In genomic region chr7:24926623-24927539, GRCh38 we compare ENCODE assay signal across 18 cellular contexts. TPM values are rescaled to one million over a fixed set of nuclear protein-coding genes. Genes with fewer than 3 reads are reported as not detected.
DNase-seq lines count a peak whose midpoint lies in the region; ATAC-seq and TF ChIP-seq lines count a peak whose summit lies in the region.
"Had no signal": no experiment of that assay in that cellular context is flagged by ENCODE, and none has a peak within 500 bp of the region (broad histone marks: within the 10 kb centered on the region; RNA-seq: fewer than 3 reads in every experiment).

No MANE protein-coding gene starts in this region.

- H3K27ac Mint-ChIP-seq in activated CD8-positive, alpha-beta memory T cell treated with anti-CD3 and anti-CD28 coated beads, Interleukin-2, amount 10 ng/mL, durations not matched to agents 7 days and 5 days = peak overlapping the region; percentile 11
- H3K27ac Mint-ChIP-seq in T-helper 17 cell (peak overlapping the region; percentile 97), CD14-positive monocyte (peak overlapping the region in 1 of 7 donors; percentile 64)
- H3K27ac Mint-ChIP-seq: activated CD4-positive, alpha-beta T cell treated with anti-CD3 and anti-CD28 coated beads, Interleukin-2, amount 10 ng/mL, durations not matched to agents 7 days and 5 days; activated T-helper 1 cell treated with anti-CD3 and anti-CD28 coated beads, Interleukin-12 subunit alpha, Interleukin-12 subunit beta, Interleukin-2, Interleukin-4 antibody, amounts not matched to agents 30 ng/mL and 10 ng/mL and 1 ng/mL, durations not matched to agents 14 hours and 24 hours and 36 hours had no signal

- intact Hi-C loops in CD14-positive monocyte (cut with micrococcal nuclease) = no loop called here

- no peak for TF ChIP-seq CTCF in fibroblast of pulmonary artery (IDR thresholded peaks at IDR 0.05; ENCODE audit: low read length, missing control alignments)
- TF ChIP-seq CTCF in GM10266 (IDR thresholded peaks at IDR 0.05; ENCODE audit: control insufficient read depth, insufficient read depth, low read depth, missing control alignments) = no peak
- no peak for TF ChIP-seq CTCF in CD14-positive monocyte (IDR thresholded peaks at IDR 0.05)

- no peak overlapping the region for H3K4me3 Mint-ChIP-seq in activated CD8-positive, alpha-beta memory T cell treated with anti-CD3 and anti-CD28 coated beads, Interleukin-2, amount 10 ng/mL, durations not matched to agents 7 days and 5 days
- H3K4me3 Mint-ChIP-seq in T-helper 17 cell = no peak overlapping the region
- H3K4me3 Mint-ChIP-seq in CD14-positive monocyte = no peak overlapping the region
- H3K4me3 Mint-ChIP-seq: activated CD4-positive, alpha-beta T cell treated with anti-CD3 and anti-CD28 coated beads, Interleukin-2, amount 10 ng/mL, durations not matched to agents 7 days and 5 days; activated T-helper 1 cell treated with anti-CD3 and anti-CD28 coated beads, Interleukin-12 subunit alpha, Interleukin-12 subunit beta, Interleukin-2, Interleukin-4 antibody, amounts not matched to agents 30 ng/mL and 10 ng/mL and 1 ng/mL, durations not matched to agents 14 hours and 24 hours and 36 hours had no signal

- H3K36me3 Mint-ChIP-seq in activated CD8-positive, alpha-beta memory T cell treated with anti-CD3 and anti-CD28 coated beads, Interleukin-2, amount 10 ng/mL, durations not matched to agents 7 days and 5 days = peaks cover 42% of the 10 kb centered on the region
- H3K36me3 Mint-ChIP-seq in T-helper 17 cell (ENCODE audit: low read depth) (no peaks in the 10 kb centered on the region), CD14-positive monocyte (no peaks in the 10 kb centered on the region)

- ATAC-seq in activated CD8-positive, alpha-beta memory T cell treated with anti-CD3 and anti-CD28 coated beads, Interleukin-2, amount 10 ng/mL, durations not matched to agents 7 days and 5 days = no peak
- no peak for ATAC-seq in T-helper 17 cell
- ATAC-seq: A549, lower lobe of right lung had no signal

- H3K9me3 ChIP-seq in T-helper 17 cell (ENCODE audit: control insufficient read depth, low read length, poor library complexity, severe bottlenecking) = no peaks in the 10 kb centered on the region
- H3K9me3 ChIP-seq: A549, lower lobe of right lung, neutrophil, tibial nerve had no signal

- CTCF ChIA-PET in activated CD8-positive, alpha-beta memory T cell treated with anti-CD3 and anti-CD28 coated beads, Interleukin-2, amount 10 ng/mL, durations not matched to agents 7 days and 5 days (lab: Charles Lee) = interaction anchor here (0.9 to 2.1 kb wide), 8 partner anchors 19 to 166 kb away, joined by 3 to 12 read pairs (median 4); partner anchors contain the start of gene OSBPL3

- no peaks in the 10 kb centered on the region for H3K27me3 Mint-ChIP-seq in activated CD8-positive, alpha-beta memory T cell treated with anti-CD3 and anti-CD28 coated beads, Interleukin-2, amount 10 ng/mL, durations not matched to agents 7 days and 5 days
- H3K27me3 Mint-ChIP-seq in T-helper 17 cell (no peaks in the 10 kb centered on the region), CD14-positive monocyte (ENCODE audit: low read depth in 3 of 3) (peaks cover 0 to 3% (median 0%) of the 10 kb centered on the region in 3 donors)
- H3K27me3 Mint-ChIP-seq: activated CD4-positive, alpha-beta T cell treated with anti-CD3 and anti-CD28 coated beads, Interleukin-2, amount 10 ng/mL, durations not matched to agents 7 days and 5 days had no signal

- DNase-seq in activated CD8-positive, alpha-beta memory T cell treated with anti-CD3 and anti-CD28 coated beads, Interleukin-2, amount 10 ng/mL, durations not matched to agents 7 days and 5 days = no peak
- DNase-seq in activated CD8-positive, alpha-beta memory T cell treated with anti-CD3 and anti-CD28 coated beads, Interleukin-2, amount 50 U/mL, for 4 hours = no peak
- DNase-seq in T-helper 17 cell (no peak), fibroblast of pulmonary artery (ENCODE audit: low read depth) (peak; percentile 65), D341Med (ENCODE audit: low spot score) (no peak), GM10266 (ENCODE audit: extremely low spot score) (no peak), CD14-positive monocyte (ENCODE audit: low spot score) (no peak)
- DNase-seq: activated CD4-positive, alpha-beta T cell treated with anti-CD3 and anti-CD28 coated beads, Interleukin-2, amount 10 ng/mL, durations not matched to agents 7 days and 5 days; DMS79 treated with DMSO at 0.1 percent for 48 hours; H7; lower lobe of right lung; stimulated activated CD4-positive, alpha-beta T cell treated with anti-CD3 and anti-CD28 coated beads, Interleukin-12 subunit alpha, Interleukin-12 subunit beta, amount 100 ng/mL, for 4 hours; T-helper 2 cell had no signal

- H3K4me1 Mint-ChIP-seq in activated CD8-positive, alpha-beta memory T cell treated with anti-CD3 and anti-CD28 coated beads, Interleukin-2, amount 10 ng/mL, durations not matched to agents 7 days and 5 days = peaks cover 58% of the 10 kb centered on the region
- H3K4me1 Mint-ChIP-seq in T-helper 17 cell (peaks cover 49% of the 10 kb centered on the region), CD14-positive monocyte (peaks cover 8% of the 10 kb centered on the region)

- no peak overlapping the region for H3K4me3 ChIP-seq in fibroblast of pulmonary artery (replicated peaks; ENCODE audit: low read depth, low read length)
- H3K4me3 ChIP-seq: A549, lower lobe of right lung, tibial nerve had no signal

- peak overlapping the region; percentile 22 for H3K27ac ChIP-seq in temporal lobe (ENCODE audit: low read depth, low read length)
- H3K27ac ChIP-seq: A549, lower lobe of right lung, neutrophil, tibial nerve had no signal

- no peaks in the 10 kb centered on the region for H3K9me3 Mint-ChIP-seq in activated CD8-positive, alpha-beta memory T cell treated with anti-CD3 and anti-CD28 coated beads, Interleukin-2, amount 10 ng/mL, durations not matched to agents 7 days and 5 days (ENCODE audit: low read depth)
- no peaks in the 10 kb centered on the region for H3K9me3 Mint-ChIP-seq in CD14-positive monocyte
- H3K9me3 Mint-ChIP-seq: activated CD4-positive, alpha-beta T cell treated with anti-CD3 and anti-CD28 coated beads, Interleukin-2, amount 10 ng/mL, durations not matched to agents 7 days and 5 days; activated T-helper 1 cell treated with anti-CD3 and anti-CD28 coated beads, Interleukin-12 subunit alpha, Interleukin-12 subunit beta, Interleukin-2, Interleukin-4 antibody, amounts not matched to agents 30 ng/mL and 10 ng/mL and 1 ng/mL, durations not matched to agents 14 hours and 24 hours and 36 hours had no signal

RNA-seq across cellular contexts. Expression of gene OSBPL3, which starts 53.1 kb away (rescaled TPM):
- 100 to 1,000 TPM in 1 of 2 experiments, 10 to 100 TPM in 1; 98.3 to 133 TPM for total RNA-seq in activated CD8-positive, alpha-beta memory T cell treated with anti-CD3 and anti-CD28 coated beads, Interleukin-2, amount 10 ng/mL, durations not matched to agents 7 days and 5 days
- total RNA-seq in T-helper 17 cell = 10 to 100 TPM; 54.8 to 54.9 TPM
- total RNA-seq in temporal lobe = 3.9 TPM
- 1 to 10 TPM; 2.6 to 3.7 TPM for polyA plus RNA-seq in CD14-positive monocyte

Comparison
In these comparisons a context has a peak if more than half of its experiments do, and no peak if none do; other contexts are left out.
1. RNA of gene OSBPL3, which starts 53.1 kb away (total RNA-seq): 98.3 to 133 TPM in activated CD8-positive, alpha-beta memory T cell treated with anti-CD3 and anti-CD28 coated beads, Interleukin-2, amount 10 ng/mL, durations not matched to agents 7 days and 5 days and 54.8 to 54.9 TPM in T-helper 17 cell; 3.9 TPM in temporal lobe (single experiment); every median in the first group is over 10 times any median in the second.